Comparison of ENCODE assay signal across 12 cellular contexts in the genomic region with DNA sequence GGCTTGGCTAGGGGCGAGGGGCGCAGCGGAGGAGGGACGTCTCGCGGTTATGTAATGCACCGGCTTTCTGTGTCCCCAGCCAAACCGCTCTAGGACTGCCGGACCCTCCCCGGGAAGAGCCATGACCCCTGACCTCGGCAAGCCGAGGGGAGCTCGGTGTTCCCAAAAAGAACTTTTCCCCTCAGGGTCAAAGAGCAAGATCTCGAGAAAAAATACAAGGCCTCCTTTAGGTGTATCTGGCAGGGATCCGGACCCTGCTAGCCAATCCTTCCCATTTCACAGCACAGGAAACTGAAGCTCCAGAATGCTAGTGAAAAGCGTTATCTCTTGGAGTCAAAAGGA. TPM values are rescaled to one million over a fixed set of nuclear protein-coding genes. Genes with fewer than 3 reads are reported as not detected.
DNase-seq lines count a peak whose midpoint lies in the region; ATAC-seq, FAIRE-seq and TF ChIP-seq lines count a peak whose summit lies in the region.
"Had no signal": no experiment of that assay in that cellular context is flagged by ENCODE, and none has a peak within 500 bp of the region (broad histone marks: within the 10 kb centered on the region; RNA-seq: fewer than 3 reads in every experiment).

No MANE protein-coding gene starts in this region.

- H3K27me3 ChIP-seq in Caco-2 (replicated peaks; ENCODE audit: control insufficient read depth, insufficient read depth, low read length) (peaks cover 2% of the 10 kb centered on the region; the same call in 1 of the 2 replicates), left ventricle myocardium inferior (ENCODE audit: low read depth) (peaks cover 55% of the 10 kb centered on the region), pancreas (no peaks in the 10 kb centered on the region)

- no peak overlapping the region for H3K4me3 Mint-ChIP-seq in Caco-2 (ENCODE audit: unreplicated experiment)
- H3K4me3 Mint-ChIP-seq: stimulated activated naive CD8-positive, alpha-beta T cell treated with anti-CD3 and anti-CD28 coated beads, Interleukin-15, Interleukin-2, amounts not matched to agents 100 ng/mL and 50 ng/mL, for 24 hours had no signal

- POLR2A ChIA-PET in Caco-2 (lab: Charles Lee): no interaction called here

- H3K36me3 ChIP-seq in Caco-2 (ENCODE audit: control insufficient read depth, insufficient read depth, low read length): no peaks in the 10 kb centered on the region
- H3K36me3 ChIP-seq in left ventricle myocardium inferior: no peaks in the 10 kb centered on the region
- H3K36me3 ChIP-seq in pancreas: no peaks in the 10 kb centered on the region

- ATAC-seq in pancreas: peak in 3 of 4 donors; percentile 2 to 3 (median 2)
- ATAC-seq in HG03378 (IDR thresholded peaks at IDR 0.05; ENCODE audit: unreplicated experiment): no peak

- no peak for FAIRE-seq in pancreas (lab: Jason Lieb, UNC)

- TF ChIP-seq CTCF in Caco-2 (IDR thresholded peaks at IDR 0.05; ENCODE audit: insufficient read depth in 1 of 2, low read depth in 1 of 2, low read length in 1 of 2, severe bottlenecking in 1 of 2, unreplicated experiment in 1 of 2): no peak
- no peak for TF ChIP-seq CTCF in astrocyte of the cerebellum (IDR thresholded peaks at IDR 0.05; ENCODE audit: low read depth, low read length, missing control alignments)
- no peak for TF ChIP-seq CTCF in left ventricle myocardium inferior (IDR thresholded peaks at IDR 0.05; ENCODE audit: borderline replicate concordance)
- no peak for TF ChIP-seq CTCF in pancreas (IDR thresholded peaks at IDR 0.05)

- DNase-seq in Caco-2: no peak
- no peak for DNase-seq in astrocyte of the cerebellum (ENCODE audit: low read depth)
- no peak for DNase-seq in left ventricle myocardium inferior
- DNase-seq in pancreas: no peak
- no peak for DNase-seq in head of caudate nucleus
- no peak for DNase-seq in NCI-H524 (lab: John Stamatoyannopoulos, UW)
- DNase-seq in cerebellar nuclear complex (lab: John Stamatoyannopoulos, UW): no peak
- DNase-seq: cortex of kidney, kidney glomerular epithelial cell, NCI-H510A treated with DMSO at 0.1 percent for 48 hours had no signal

- in situ Hi-C loops in astrocyte of the cerebellum (cut with HindIII; ENCODE audit: low sequenced_read_pairs): no loop called here

- intact Hi-C loops in Caco-2 (cut with micrococcal nuclease; ENCODE audit: unreplicated experiment): no loop called here
- intact Hi-C loops in left ventricle myocardium inferior (cut with micrococcal nuclease): no loop called here
- intact Hi-C loops in pancreas (cut with DNase I): loop anchor here in 1 of 3 donors (10.0 kb wide), 1 partner anchor 61 kb away; no protein-coding TSS in a partner anchor
- intact Hi-C loops in head of caudate nucleus (cut with DNase I): no loop called here

- no peak overlapping the region for H3K27ac Mint-ChIP-seq in Caco-2 (ENCODE audit: unreplicated experiment)
- H3K27ac Mint-ChIP-seq: stimulated activated naive CD8-positive, alpha-beta T cell treated with anti-CD3 and anti-CD28 coated beads, Interleukin-15, Interleukin-2, amounts not matched to agents 100 ng/mL and 50 ng/mL, for 24 hours had no signal

- H3K9me3 Mint-ChIP-seq in Caco-2 (ENCODE audit: unreplicated experiment): no peaks in the 10 kb centered on the region
- H3K9me3 Mint-ChIP-seq: stimulated activated naive CD8-positive, alpha-beta T cell treated with anti-CD3 and anti-CD28 coated beads, Interleukin-15, Interleukin-2, amounts not matched to agents 100 ng/mL and 50 ng/mL, for 24 hours had no signal

- peak overlapping the region; percentile 78 for H3K27ac ChIP-seq in left ventricle myocardium inferior (replicated peaks)
- peak overlapping the region in 3 of 4 donors; percentile 63 to 87 (median 80) for H3K27ac ChIP-seq in pancreas

- CTCF ChIA-PET in Caco-2 (lab: Charles Lee): no interaction called here

- H3K4me1 ChIP-seq in Caco-2 (no peaks in the 10 kb centered on the region), left ventricle myocardium inferior (peaks cover 22% of the 10 kb centered on the region), pancreas (no peaks in the 10 kb centered on the region)

- peaks cover 24% of the 10 kb centered on the region for H3K27me3 Mint-ChIP-seq in Caco-2 (ENCODE audit: insufficient read depth, unreplicated experiment)

- H3K9me3 ChIP-seq in Caco-2 (no peaks in the 10 kb centered on the region), left ventricle myocardium inferior (replicated peaks) (no peaks in the 10 kb centered on the region), pancreas (no peaks in the 10 kb centered on the region)

- WGBS in pancreas, 2 donors: 10 to 12% methylated on average over 15 to 16 of the region's 16 CpGs

- H3K4me1 Mint-ChIP-seq in Caco-2 (ENCODE audit: low read depth, unreplicated experiment): no peaks in the 10 kb centered on the region

- BruUV-seq in Caco-2 (replicated peaks; lab: Mats Ljungman, UMichigan): no TSS peak

- H3K4me3 ChIP-seq in Caco-2 (ENCODE audit: low read depth, low read length): peak overlapping the region; percentile 15
- peak overlapping the region; percentile 55 for H3K4me3 ChIP-seq in astrocyte of the cerebellum (ENCODE audit: low read depth, low read length)
- peak overlapping the region; percentile 74 for H3K4me3 ChIP-seq in left ventricle myocardium inferior
- peak overlapping the region; percentile 35 to 62 (median 40) for H3K4me3 ChIP-seq in pancreas

- H3K36me3 Mint-ChIP-seq in Caco-2 (ENCODE audit: insufficient read depth, unreplicated experiment): no peaks in the 10 kb centered on the region

RNA-seq across cellular contexts. Expression of gene SLC16A12, which starts 0.6 kb away (rescaled TPM):
- total RNA-seq in Caco-2 (2022): not detected in 2 replicates
- total RNA-seq in left ventricle myocardium inferior: 2.0 TPM
- total RNA-seq in pancreas: 10 to 100 TPM; 12.8 to 38.2 (median 28.4) TPM
- polyA plus RNA-seq in pancreas: 10 to 100 TPM in 1 of 2 donors, 1 to 10 TPM in 1; 6.0 to 18.8 TPM

Comparison
In these comparisons a context has a peak if more than half of its experiments do, and no peak if none do; other contexts are left out.
1. H3K4me3 ChIP-seq: peak in every context shown above with its lines; median percentile 74 in left ventricle myocardium inferior; 55 in astrocyte of the cerebellum; 40 in pancreas; 15 in Caco-2.